ENCODE assay signal across 9 cellular contexts in the genomic region with DNA sequence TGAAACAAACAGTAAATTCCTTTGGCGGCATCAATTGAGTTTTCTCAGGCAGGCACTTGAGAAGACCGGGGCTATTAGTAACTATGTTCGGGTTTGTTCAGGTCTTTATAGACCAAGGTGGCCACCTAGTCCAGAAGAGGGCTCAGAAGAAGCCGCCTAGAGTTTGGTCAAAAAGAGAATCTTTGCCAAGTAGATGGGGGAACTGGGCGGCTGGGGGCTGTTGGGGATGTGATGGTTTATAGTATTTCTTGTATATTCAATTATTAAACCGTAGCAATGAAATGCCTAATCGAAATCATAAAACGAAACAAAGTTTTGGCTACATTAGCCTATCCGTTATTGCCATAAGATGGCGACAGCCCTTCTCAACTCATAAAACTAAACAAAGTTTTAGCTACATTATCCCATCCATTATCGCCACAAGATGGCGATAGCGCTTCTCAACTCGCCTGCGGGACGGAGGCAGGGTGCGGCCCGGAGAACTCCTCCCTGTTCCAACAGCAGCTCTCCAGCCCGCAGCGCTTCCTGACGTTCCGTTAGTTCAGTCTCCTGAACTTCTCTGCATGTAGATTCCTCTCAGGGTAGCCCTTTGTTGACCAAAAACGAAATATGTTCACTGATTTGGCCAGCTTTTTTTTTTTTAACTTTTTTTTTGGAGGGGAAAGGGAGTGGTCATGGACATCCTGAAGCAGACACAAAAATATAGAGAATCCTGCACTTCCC.
DNase-seq lines count a peak whose midpoint lies in the region; ATAC-seq and TF ChIP-seq lines count a peak whose summit lies in the region.
"Had no signal": no experiment of that assay in that cellular context is flagged by ENCODE, and none has a peak within 500 bp of the region (broad histone marks: within the 10 kb centered on the region; RNA-seq: fewer than 3 reads in every experiment).

No MANE protein-coding gene starts in this region.

- H3K9ac ChIP-seq in neural progenitor cell = no peak overlapping the region

- H3K4me3 ChIP-seq in BJ (ENCODE audit: low read depth, low read length) = peak overlapping the region; percentile 32
- peak overlapping the region; percentile 10 to 27 (median 21) for H3K4me3 ChIP-seq in Peyer's patch
- peak overlapping the region; percentile 38 for H3K4me3 ChIP-seq in fibroblast of pulmonary artery (replicated peaks; ENCODE audit: low read depth, low read length)
- peak overlapping the region; percentile 39 for H3K4me3 ChIP-seq in neural progenitor cell

- peak; percentile 64 for ATAC-seq in HG03460 (IDR thresholded peaks at IDR 0.05; ENCODE audit: unreplicated experiment)

- H3K4me1 Mint-ChIP-seq in activated T-helper 1 cell treated with anti-CD3 and anti-CD28 coated beads, Interleukin-12 subunit alpha, Interleukin-12 subunit beta, Interleukin-2, Interleukin-4 antibody, amounts not matched to agents 30 ng/mL and 10 ng/mL and 1 ng/mL, durations not matched to agents 14 hours and 24 hours and 36 hours (ENCODE audit: low read depth) = peaks cover 37% of the 10 kb centered on the region
- H3K4me1 Mint-ChIP-seq in neural progenitor cell = peaks cover 28% of the 10 kb centered on the region

- POLR2A ChIA-PET in BJ (lab: Charles Lee) = interaction anchor here (0.6 to 0.7 kb wide), 3 partner anchors 20 to 669 kb away, joined by 3 to 4 read pairs (median 4); a partner anchor contains a TSS

- TF ChIP-seq POLR2A in GM19099 (IDR thresholded peaks at IDR 0.05; ENCODE audit: extremely low read depth, insufficient read length, low read depth) (peak; percentile 40), Peyer's patch (IDR thresholded peaks at IDR 0.05) (no peak)

- intact Hi-C loops in activated T-helper 1 cell treated with anti-CD3 and anti-CD28 coated beads, Interleukin-12 subunit alpha, Interleukin-12 subunit beta, Interleukin-2, Interleukin-4 antibody, amounts not matched to agents 30 ng/mL and 10 ng/mL and 1 ng/mL, durations not matched to agents 14 hours and 24 hours and 36 hours (cut with micrococcal nuclease) = loop anchor here (1.0 kb wide), 4 partner anchors 31 to 669 kb away; no protein-coding TSS in a partner anchor

- peaks cover 5% of the 10 kb centered on the region for H3K36me3 Mint-ChIP-seq in activated T-helper 1 cell treated with anti-CD3 and anti-CD28 coated beads, Interleukin-12 subunit alpha, Interleukin-12 subunit beta, Interleukin-2, Interleukin-4 antibody, amounts not matched to agents 30 ng/mL and 10 ng/mL and 1 ng/mL, durations not matched to agents 14 hours and 24 hours and 36 hours (ENCODE audit: low read depth)
- H3K36me3 Mint-ChIP-seq in neural progenitor cell = peaks cover 16% of the 10 kb centered on the region

- TF ChIP-seq CTCF in BJ (IDR thresholded peaks at IDR 0.05; ENCODE audit: insufficient read depth, low read depth, low read length) (peak; percentile 86), Peyer's patch (IDR thresholded peaks at IDR 0.05) (peak; percentile 72 to 93 (median 84)), fibroblast of pulmonary artery (IDR thresholded peaks at IDR 0.05; ENCODE audit: low read length, missing control alignments) (peak; percentile 84), neural progenitor cell (IDR thresholded peaks at IDR 0.05) (peak; percentile 85)

- H2AFZ ChIP-seq in neural progenitor cell (replicated peaks) = peak overlapping the region; percentile 73

- H3F3A ChIP-seq in neural progenitor cell (ENCODE audit: low read depth) = peaks cover 14% of the 10 kb centered on the region

- H3K79me2 ChIP-seq in neural progenitor cell (ENCODE audit: low read depth) = no peaks in the 10 kb centered on the region

- H3K36me3 ChIP-seq in BJ (ENCODE audit: control insufficient read depth, insufficient read depth, low read length) (no peaks in the 10 kb centered on the region), Peyer's patch (no peaks in the 10 kb centered on the region), neural progenitor cell (no peaks in the 10 kb centered on the region)

- peaks cover under 1% of the 10 kb centered on the region for H4K20me1 ChIP-seq in neural progenitor cell (ENCODE audit: low read depth)

- DNase-seq in BJ (ENCODE audit: low read depth) (no peak), Peyer's patch (peak; percentile 82 to 97 (median 86)), fibroblast of pulmonary artery (ENCODE audit: low read depth) (peak; percentile 95), neural progenitor cell (ENCODE audit: low spot score) (peak; percentile 92), substantia nigra (lab: John Stamatoyannopoulos, UW) (peak in 44 of 49 donors; percentile 6 to 79 (median 52))
- DNase-seq in activated T-helper 1 cell treated with anti-CD3 and anti-CD28 coated beads, Interleukin-12 subunit alpha, Interleukin-12 subunit beta, Interleukin-2, Interleukin-4 antibody, amounts not matched to agents 30 ng/mL and 10 ng/mL and 1 ng/mL, durations not matched to agents 14 hours and 24 hours and 36 hours (ENCODE audit: low spot score) = peak; percentile 83

- H3K27me3 ChIP-seq in BJ (ENCODE audit: control insufficient read depth, insufficient read depth, low read length) (no peaks in the 10 kb centered on the region), Peyer's patch (no peaks in the 10 kb centered on the region), neural progenitor cell (no peaks in the 10 kb centered on the region)

- H3K27ac Mint-ChIP-seq in activated T-helper 1 cell treated with anti-CD3 and anti-CD28 coated beads, Interleukin-12 subunit alpha, Interleukin-12 subunit beta, Interleukin-2, Interleukin-4 antibody, amounts not matched to agents 30 ng/mL and 10 ng/mL and 1 ng/mL, durations not matched to agents 14 hours and 24 hours and 36 hours = peak overlapping the region; percentile 90
- peak overlapping the region; percentile 84 for H3K27ac Mint-ChIP-seq in neural progenitor cell

- H3K4me2 ChIP-seq in neural progenitor cell = peak overlapping the region; percentile 76

- H3K4me1 ChIP-seq in Peyer's patch (no peaks in the 10 kb centered on the region), neural progenitor cell (peaks cover 5% of the 10 kb centered on the region)

- no peaks in the 10 kb centered on the region for H3K27me3 Mint-ChIP-seq in activated T-helper 1 cell treated with anti-CD3 and anti-CD28 coated beads, Interleukin-12 subunit alpha, Interleukin-12 subunit beta, Interleukin-2, Interleukin-4 antibody, amounts not matched to agents 30 ng/mL and 10 ng/mL and 1 ng/mL, durations not matched to agents 14 hours and 24 hours and 36 hours (ENCODE audit: insufficient read depth)
- H3K27me3 Mint-ChIP-seq in neural progenitor cell (ENCODE audit: insufficient read depth, low read depth) = no peaks in the 10 kb centered on the region

- H3K9me3 ChIP-seq in Peyer's patch (no peaks in the 10 kb centered on the region), neural progenitor cell (ENCODE audit: low read depth) (no peaks in the 10 kb centered on the region)

- H3K4me3 Mint-ChIP-seq in activated T-helper 1 cell treated with anti-CD3 and anti-CD28 coated beads, Interleukin-12 subunit alpha, Interleukin-12 subunit beta, Interleukin-2, Interleukin-4 antibody, amounts not matched to agents 30 ng/mL and 10 ng/mL and 1 ng/mL, durations not matched to agents 14 hours and 24 hours and 36 hours = peak overlapping the region; percentile 88
- peak overlapping the region; percentile 86 for H3K4me3 Mint-ChIP-seq in neural progenitor cell

- H3K27ac ChIP-seq in Peyer's patch (peak overlapping the region in 2 of 4 donors; percentile 3 to 44), neural progenitor cell (no peak overlapping the region), substantia nigra (ENCODE audit: low read depth, low read length, poor library complexity, severe bottlenecking) (no peak overlapping the region)
- H3K27ac ChIP-seq: epithelial cell of prostate had no signal

- no peaks in the 10 kb centered on the region for H3K9me3 Mint-ChIP-seq in activated T-helper 1 cell treated with anti-CD3 and anti-CD28 coated beads, Interleukin-12 subunit alpha, Interleukin-12 subunit beta, Interleukin-2, Interleukin-4 antibody, amounts not matched to agents 30 ng/mL and 10 ng/mL and 1 ng/mL, durations not matched to agents 14 hours and 24 hours and 36 hours
- H3K9me3 Mint-ChIP-seq in neural progenitor cell = peaks cover 2% of the 10 kb centered on the region

- CTCF ChIA-PET in BJ (lab: Yijun Ruan, JAX) = interaction anchor here (0.6 to 1.7 kb wide), 16 partner anchors 10 to 1279 kb away, joined by 3 to 9 read pairs (median 4); a partner anchor contains a TSS
